ENCODE assay signal across 11 cellular contexts in genomic region chr12:101855364-101855884, GRCh38. TPM values are rescaled to one million over a fixed set of nuclear protein-coding genes. Genes with fewer than 3 reads are reported as not detected.
DNase-seq lines count a peak whose midpoint lies in the region; ATAC-seq and TF ChIP-seq lines count a peak whose summit lies in the region.
"Had no signal": no experiment of that assay in that cellular context is flagged by ENCODE, and none has a peak within 500 bp of the region (broad histone marks: within the 10 kb centered on the region; RNA-seq: fewer than 3 reads in every experiment).

No MANE protein-coding gene starts in this region.

- WGBS in esophagus squamous epithelium, 2 donors: 11 to 38% methylated on average over 2 to 3 of the region's 3 CpGs

- H4K20me1 ChIP-seq in osteoblast (ENCODE audit: insufficient read depth, low read length): no peaks in the 10 kb centered on the region

- no peaks in the 10 kb centered on the region for H3K9me3 ChIP-seq in osteoblast (ENCODE audit: low read depth, low read length)
- no peaks in the 10 kb centered on the region for H3K9me3 ChIP-seq in SJCRH30 (replicated peaks)
- no peaks in the 10 kb centered on the region for H3K9me3 ChIP-seq in BE2C
- no peaks in the 10 kb centered on the region for H3K9me3 ChIP-seq in esophagus squamous epithelium
- H3K9me3 ChIP-seq: esophagus muscularis mucosa had no signal

- TF ChIP-seq POLR2A in esophagus squamous epithelium (IDR thresholded peaks at IDR 0.05): no peak

- H3K4me1 ChIP-seq in osteoblast (ENCODE audit: insufficient read depth, low read length): peaks cover 41% of the 10 kb centered on the region
- H3K4me1 ChIP-seq in SJCRH30: no peaks in the 10 kb centered on the region
- no peaks in the 10 kb centered on the region for H3K4me1 ChIP-seq in BE2C
- H3K4me1 ChIP-seq in esophagus squamous epithelium: peaks cover 4 to 28% (median 4%) of the 10 kb centered on the region in 3 donors

- TF ChIP-seq CTCF in osteoblast (IDR thresholded peaks at IDR 0.05; ENCODE audit: extremely low read depth, low read depth, low read length): no peak
- no peak for TF ChIP-seq CTCF in BE2C (IDR thresholded peaks at IDR 0.05; ENCODE audit: low read depth, low read length)
- no peak for TF ChIP-seq CTCF in esophagus squamous epithelium (IDR thresholded peaks at IDR 0.05)

- no peak overlapping the region for H3K27ac ChIP-seq in osteoblast (ENCODE audit: low read depth, low read length)
- no peak overlapping the region for H3K27ac ChIP-seq in SJCRH30
- no peak overlapping the region for H3K27ac ChIP-seq in esophagus squamous epithelium
- H3K27ac ChIP-seq: esophagus muscularis mucosa had no signal

- H3K27me3 ChIP-seq in osteoblast (ENCODE audit: insufficient read depth, low read length): no peaks in the 10 kb centered on the region
- H3K27me3 ChIP-seq in SJCRH30: no peaks in the 10 kb centered on the region
- no peaks in the 10 kb centered on the region for H3K27me3 ChIP-seq in BE2C
- H3K27me3 ChIP-seq in esophagus squamous epithelium: no peaks in the 10 kb centered on the region
- H3K27me3 ChIP-seq: esophagus muscularis mucosa had no signal

- no peaks in the 10 kb centered on the region for H3K36me3 ChIP-seq in osteoblast (ENCODE audit: insufficient read depth, low read length)
- no peaks in the 10 kb centered on the region for H3K36me3 ChIP-seq in SJCRH30
- no peaks in the 10 kb centered on the region for H3K36me3 ChIP-seq in BE2C
- H3K36me3 ChIP-seq in esophagus squamous epithelium: no peaks in the 10 kb centered on the region
- H3K36me3 ChIP-seq: esophagus muscularis mucosa had no signal

- ATAC-seq in GM18498 (IDR thresholded peaks at IDR 0.05; ENCODE audit: unreplicated experiment) (peak; percentile 8), esophagus mucosa (no peak)
- ATAC-seq: left lobe of liver had no signal

- intact Hi-C loops in esophagus squamous epithelium (cut with DNase I): no loop called here

- DNase-seq in NCI-H2171 treated with DMSO at 0.1 percent for 48 hours (lab: John Stamatoyannopoulos, UW) (peak; percentile 57), dermis blood vessel endothelial cell (peak; percentile 25), osteoblast (ENCODE audit: insufficient read length, low spot score, missing footprints) (no peak), SJCRH30 (no peak), BE2C (no peak), esophagus squamous epithelium (lab: John Stamatoyannopoulos, UW) (no peak)
- DNase-seq: aorta had no signal

- H3K4me3 ChIP-seq in osteoblast (ENCODE audit: insufficient read depth, low read length) (no peak overlapping the region), SJCRH30 (no peak overlapping the region), BE2C (ENCODE audit: low read depth, low read length) (no peak overlapping the region), esophagus squamous epithelium (no peak overlapping the region)
- H3K4me3 ChIP-seq: esophagus muscularis mucosa had no signal

- H3K4me2 ChIP-seq in osteoblast (ENCODE audit: insufficient read depth, low read length): no peak overlapping the region

- H2AFZ ChIP-seq in osteoblast (ENCODE audit: low read length): peak overlapping the region; percentile 36

- no peaks in the 10 kb centered on the region for H3K79me2 ChIP-seq in osteoblast (ENCODE audit: insufficient read depth, low read length)

RNA-seq across cellular contexts. Expression of gene DRAM1, which starts 22.0 kb away (rescaled TPM):
- total RNA-seq in dermis blood vessel endothelial cell: 22.3 and 30.1 TPM in 2 replicates
- 141 and 150 TPM in 2 replicates for total RNA-seq in osteoblast
- total RNA-seq in SJCRH30 (2014; rRNA removed; shearing (Covaris generic)): 0.08 and 0.12 TPM in 2 replicates
- polyA plus RNA-seq in BE2C (2012; ENCODE audit: insufficient read depth, insufficient read length, low read depth): not detected
- total RNA-seq in esophagus mucosa: 3.0 TPM
- total RNA-seq in esophagus squamous epithelium: 10 to 100 TPM in 1 of 4 donors, 1 to 10 TPM in 3; 1.4 to 15.0 (median 6.0) TPM

RNA-seq across cellular contexts. Expression of gene GNPTAB, which starts 24.7 kb away (rescaled TPM):
- total RNA-seq in dermis blood vessel endothelial cell (28.2 and 37.3 TPM in 2 replicates), osteoblast (93.0 and 93.1 TPM in 2 replicates), esophagus mucosa (18.4 TPM), esophagus squamous epithelium (10 to 100 TPM; 20.8 to 26.3 (median 21.9) TPM)
- total RNA-seq in SJCRH30 (2014; rRNA removed; shearing (Covaris generic)): 8.3 and 11.6 TPM in 2 replicates
- polyA plus RNA-seq in BE2C (2012; ENCODE audit: insufficient read depth, insufficient read length, low read depth): 5.1 TPM

Comparison
In these comparisons a context has a peak if more than half of its experiments do, and no peak if none do; other contexts are left out.
1. DNase-seq: peak in NCI-H2171 treated with DMSO at 0.1 percent for 48 hours (single experiment) and dermis blood vessel endothelial cell (single experiment); none in osteoblast (single experiment), SJCRH30 (0 of 2), BE2C (single experiment) and esophagus squamous epithelium (single experiment).